Comparison of ENCODE assay signal across 8 cellular contexts in the genomic region with DNA sequence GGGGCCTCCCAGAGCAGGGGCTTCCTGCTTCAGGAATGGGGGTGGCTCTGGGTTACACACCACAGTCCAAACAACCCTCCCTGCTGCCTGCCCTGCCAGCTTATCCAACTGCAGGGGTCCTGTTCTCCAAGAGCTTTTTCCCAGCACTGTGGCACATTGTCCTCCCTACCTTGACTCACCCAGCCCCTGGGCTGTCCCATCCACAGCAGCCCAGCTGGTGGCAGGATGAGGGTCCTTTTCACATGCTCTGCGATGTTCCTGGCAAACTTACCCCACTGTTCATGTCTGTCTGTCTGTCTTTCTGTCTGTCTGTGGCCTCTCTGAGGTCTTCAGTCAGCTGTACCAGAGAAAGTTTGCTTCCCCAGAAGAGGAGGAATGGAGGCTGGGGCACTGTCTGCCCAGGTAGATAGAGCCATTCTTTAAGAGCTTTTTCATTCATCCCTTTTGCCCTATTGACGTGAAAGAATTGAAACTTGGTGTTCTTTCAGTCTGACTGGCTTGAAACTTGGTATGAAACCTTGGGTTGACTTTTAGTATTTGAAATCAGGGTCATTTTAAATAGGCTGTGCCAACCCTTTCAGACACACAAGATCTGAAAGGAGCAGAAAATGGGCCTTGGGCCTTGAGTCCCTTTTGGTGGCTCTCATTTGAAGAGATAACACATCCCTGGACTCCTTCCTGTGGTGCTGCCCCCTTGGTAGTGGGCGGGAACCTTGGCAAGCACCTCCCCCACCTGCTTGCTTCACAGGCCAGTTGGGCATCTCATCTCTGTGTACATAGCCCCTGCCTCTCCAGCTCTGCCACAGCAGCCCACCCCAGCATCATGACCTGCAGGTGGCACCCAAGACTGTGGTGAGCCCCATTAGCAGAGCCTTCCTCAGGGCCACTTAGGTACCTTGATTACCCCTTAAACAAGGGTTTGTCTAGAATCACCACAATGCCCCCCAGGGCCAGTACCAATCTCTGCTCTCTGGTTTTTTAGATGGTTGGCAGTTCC.
A peak's percentile ranks its signal among the peaks of the same experiment; 100 is the strongest.
DNase-seq lines count a peak whose midpoint lies in the region; TF ChIP-seq lines count a peak whose summit lies in the region.

No MANE protein-coding gene starts in this region.

- DNase-seq in GM10266 (ENCODE audit: extremely low spot score) (peak; percentile 30), SK-MEL-5 (ENCODE audit: low read depth, low spot score) (peak; percentile 21), brain microvascular endothelial cell (no peak), neural progenitor cell (ENCODE audit: low spot score) (peak; percentile 20), NCI-H510A treated with DMSO at 0.1 percent for 48 hours (lab: John Stamatoyannopoulos, UW) (no peak), DMS153 (lab: John Stamatoyannopoulos, UW) (no peak), foreskin melanocyte (no peak), NCI-H187 (lab: John Stamatoyannopoulos, UW) (no peak)

- no peak overlapping the region for H3K4me2 ChIP-seq in neural progenitor cell

- no peak overlapping the region for H3K9ac ChIP-seq in neural progenitor cell

- peaks cover 10% of the 10 kb centered on the region for H4K20me1 ChIP-seq in neural progenitor cell (ENCODE audit: low read depth)

- H2AFZ ChIP-seq in neural progenitor cell (replicated peaks) = no peak overlapping the region

- H3F3A ChIP-seq in neural progenitor cell (ENCODE audit: low read depth) = no peaks in the 10 kb centered on the region

- no peaks in the 10 kb centered on the region for H3K27me3 Mint-ChIP-seq in neural progenitor cell (ENCODE audit: insufficient read depth, low read depth)

- peaks cover 5% of the 10 kb centered on the region for H3K4me1 ChIP-seq in neural progenitor cell

- in situ Hi-C loops in SK-MEL-5 (cut with HindIII; ENCODE audit: low pct_unique_long_range_greater_than_20kb, low sequenced_read_pairs) = no loop called here
- in situ Hi-C loops in brain microvascular endothelial cell (cut with HindIII; ENCODE audit: low pct_ligation_motif_present, low sequenced_read_pairs) = no loop called here

- TF ChIP-seq CTCF in GM10266 (IDR thresholded peaks at IDR 0.05; ENCODE audit: control insufficient read depth, insufficient read depth, low read depth, missing control alignments) = peak; percentile 53
- peak; percentile 31 for TF ChIP-seq CTCF in brain microvascular endothelial cell (IDR thresholded peaks at IDR 0.05; ENCODE audit: low read depth, low read length, missing control alignments)
- peak; percentile 15 for TF ChIP-seq CTCF in neural progenitor cell (IDR thresholded peaks at IDR 0.05)

- H3K27ac ChIP-seq in brain microvascular endothelial cell (no peak overlapping the region), neural progenitor cell (no peak overlapping the region)

- no peak overlapping the region for H3K4me3 ChIP-seq in brain microvascular endothelial cell (ENCODE audit: low read depth, low read length)
- H3K4me3 ChIP-seq in neural progenitor cell = no peak overlapping the region

- H3K9me3 Mint-ChIP-seq in neural progenitor cell = peaks cover 6% of the 10 kb centered on the region

- H3K79me2 ChIP-seq in neural progenitor cell (ENCODE audit: low read depth) = no peaks in the 10 kb centered on the region

- H3K27me3 ChIP-seq in brain microvascular endothelial cell (replicated peaks) (no peaks in the 10 kb centered on the region), neural progenitor cell (no peaks in the 10 kb centered on the region)

- H3K36me3 Mint-ChIP-seq in neural progenitor cell = peaks cover 26% of the 10 kb centered on the region

- H3K27ac Mint-ChIP-seq in neural progenitor cell = peak overlapping the region; percentile 59

- peaks cover 3% of the 10 kb centered on the region for H3K9me3 ChIP-seq in neural progenitor cell (ENCODE audit: low read depth)

- H3K36me3 ChIP-seq in brain microvascular endothelial cell (replicated peaks) = peaks cover 12% of the 10 kb centered on the region
- H3K36me3 ChIP-seq in neural progenitor cell = peaks cover 3% of the 10 kb centered on the region

- H3K4me3 Mint-ChIP-seq in neural progenitor cell = no peak overlapping the region

- peaks cover 2% of the 10 kb centered on the region for H3K4me1 Mint-ChIP-seq in neural progenitor cell

Comparison
In these comparisons a context has a peak if more than half of its experiments do, and no peak if none do; other contexts are left out.
1. DNase-seq: peak in GM10266 (single experiment), SK-MEL-5 (single experiment) and neural progenitor cell (single experiment); none in brain microvascular endothelial cell (single experiment), NCI-H510A treated with DMSO at 0.1 percent for 48 hours (single experiment), DMS153 (single experiment), foreskin melanocyte (single experiment) and NCI-H187 (0 of 2).
2. Peak in every context shown above with its lines, with median percentiles within 50 percentile points of each other: CTCF ChIP-seq.